15 cellular contexts compared by ENCODE assay signal in the genomic region with DNA sequence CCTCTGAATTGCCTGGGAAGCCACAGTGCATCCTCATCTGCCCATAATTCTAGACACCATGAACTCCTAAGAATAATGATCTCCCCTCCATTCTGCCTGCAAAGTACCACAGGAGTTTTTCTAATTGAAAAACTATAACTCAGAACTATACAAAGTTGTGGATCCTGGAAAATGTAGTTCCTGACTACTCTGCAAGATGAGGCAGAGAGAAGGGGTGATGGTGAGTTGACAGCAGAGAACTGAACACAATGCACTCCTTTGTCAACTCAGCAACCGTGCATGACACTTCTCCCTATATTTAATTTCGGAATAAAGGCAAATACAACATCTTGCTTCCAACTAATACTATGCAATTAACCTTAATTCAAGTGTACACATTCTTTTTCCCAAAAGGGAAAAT.
"Had no signal": no experiment of that assay in that cellular context is flagged by ENCODE, and none has a peak within 500 bp of the region (broad histone marks: within the 10 kb centered on the region; RNA-seq: fewer than 3 reads in every experiment).

No MANE protein-coding gene starts in this region.

- H3K4me3 ChIP-seq: esophagus squamous epithelium, heart left ventricle, testis, tibial nerve had no signal

- H3K27me3 ChIP-seq: esophagus squamous epithelium, heart left ventricle, testis, tibial nerve had no signal

- H3K9me3 ChIP-seq: esophagus squamous epithelium, heart left ventricle, testis, tibial nerve had no signal

- H3K4me3 Mint-ChIP-seq: central memory CD8-positive, alpha-beta T cell; dendritic cell treated with granulocyte-macrophage colony-stimulating factor and Interleukin-4, amounts not matched to agents 40 ng/mL and 50 ng/mL, for 4 days; natural killer cell; neural crest cell had no signal

- H3K4me1 ChIP-seq: esophagus squamous epithelium, heart left ventricle, testis, tibial nerve had no signal

- H3K27me3 Mint-ChIP-seq: central memory CD8-positive, alpha-beta T cell; dendritic cell treated with granulocyte-macrophage colony-stimulating factor and Interleukin-4, amounts not matched to agents 40 ng/mL and 50 ng/mL, for 4 days had no signal

- H3K4me1 Mint-ChIP-seq: central memory CD8-positive, alpha-beta T cell; natural killer cell had no signal

- H3K36me3 ChIP-seq: esophagus squamous epithelium, heart left ventricle, tibial nerve had no signal

- H3K27ac Mint-ChIP-seq: dendritic cell treated with granulocyte-macrophage colony-stimulating factor and Interleukin-4, amounts not matched to agents 40 ng/mL and 50 ng/mL, for 4 days; natural killer cell had no signal

- DNase-seq: esophagus squamous epithelium; foreskin fibroblast; heart left ventricle; kidney glomerular epithelial cell; mammary epithelial cell; natural killer cell; right cardiac atrium; small intestine; stimulated activated CD4-positive, alpha-beta T cell treated with anti-CD3 and anti-CD28 coated beads, Interleukin-12 subunit alpha, Interleukin-12 subunit beta, amount 100 ng/mL, for 4 hours; stimulated activated naive CD4-positive, alpha-beta T cell treated with Interleukin-2 at 50 U/mL for 16 hours; testis had no signal

- H3K27ac ChIP-seq: esophagus squamous epithelium, heart left ventricle, testis, tibial nerve had no signal

- H3K9me3 Mint-ChIP-seq: central memory CD8-positive, alpha-beta T cell; dendritic cell treated with granulocyte-macrophage colony-stimulating factor and Interleukin-4, amounts not matched to agents 40 ng/mL and 50 ng/mL, for 4 days had no signal
